ENCODE assay signal across 16 cellular contexts in genomic region chr14:35973770-35974169, GRCh38.
DNase-seq lines count a peak whose midpoint lies in the region; ATAC-seq and TF ChIP-seq lines count a peak whose summit lies in the region.
"Had no signal": no experiment of that assay in that cellular context is flagged by ENCODE, and none has a peak within 500 bp of the region (broad histone marks: within the 10 kb centered on the region; RNA-seq: fewer than 3 reads in every experiment).

No MANE protein-coding gene starts in this region.

- ATAC-seq in RWPE2 (ENCODE audit: low read depth) (0 out of 3 replicates have a peak, but pooled peaks have one; percentile 12), left colon (peak; percentile 40), HG02798 (IDR thresholded peaks at IDR 0.05; ENCODE audit: poor library complexity, unreplicated experiment) (no peak), HG02970 (IDR thresholded peaks at IDR 0.05; ENCODE audit: low FRiP score, unreplicated experiment) (no peak)
- ATAC-seq: GM23338, HCT116 had no signal

- H3K4me3 Mint-ChIP-seq in osteocyte (ENCODE audit: unreplicated experiment) = no peak overlapping the region
- H3K4me3 Mint-ChIP-seq: CD4-positive, alpha-beta memory T cell; GM23338; H9 had no signal

- no peak overlapping the region for H3K4me3 ChIP-seq in RWPE2 (ENCODE audit: severe bottlenecking)
- H3K4me3 ChIP-seq: GM23338 had no signal

- no peak overlapping the region for H3K27ac Mint-ChIP-seq in osteocyte (ENCODE audit: unreplicated experiment)
- H3K27ac Mint-ChIP-seq: CD4-positive, alpha-beta memory T cell; GM23338; H9 had no signal

- intact Hi-C loops in left colon (cut with DNase I, micrococcal nuclease) = no loop called here

- H3K9me3 ChIP-seq in RWPE2 (ENCODE audit: severe bottlenecking) = no peaks in the 10 kb centered on the region

- no peaks in the 10 kb centered on the region for H3K4me1 Mint-ChIP-seq in osteocyte (ENCODE audit: unreplicated experiment)
- H3K4me1 Mint-ChIP-seq: GM23338, H9 had no signal

- DNase-seq in LoVo (ENCODE audit: low spot score) = peak; percentile 37
- no peak for DNase-seq in RWPE2 (ENCODE audit: low spot score)
- no peak for DNase-seq in left colon
- DNase-seq in osteocyte (ENCODE audit: extremely low spot score, unreplicated experiment) = no peak
- DNase-seq: C1 segment of cervical spinal cord; Calu3; CD4-positive, alpha-beta memory T cell; COR-L47; DMS53; DMS79 treated with DMSO at 0.1 percent for 48 hours; GF-D8; H9 had no signal

- no peaks in the 10 kb centered on the region for H3K36me3 ChIP-seq in RWPE2 (ENCODE audit: low read depth)

- H3K27me3 Mint-ChIP-seq in osteocyte (ENCODE audit: unreplicated experiment) = peaks cover 12% of the 10 kb centered on the region

- no peak for TF ChIP-seq CTCF in RWPE2 (IDR thresholded peaks at IDR 0.05; ENCODE audit: poor library complexity, severe bottlenecking)
- no peak for TF ChIP-seq CTCF in osteocyte (IDR thresholded peaks at IDR 0.05)

- peaks cover 3% of the 10 kb centered on the region for H3K4me1 ChIP-seq in RWPE2 (ENCODE audit: insufficient read depth, poor library complexity, severe bottlenecking)

- peak overlapping the region; percentile 13 for H3K27ac ChIP-seq in RWPE2 (ENCODE audit: poor library complexity, severe bottlenecking)

- no peaks in the 10 kb centered on the region for H3K27me3 ChIP-seq in RWPE2 (ENCODE audit: insufficient read depth, poor library complexity, severe bottlenecking)

- no peaks in the 10 kb centered on the region for H3K36me3 Mint-ChIP-seq in osteocyte (ENCODE audit: unreplicated experiment)
- H3K36me3 Mint-ChIP-seq: CD4-positive, alpha-beta memory T cell had no signal

- H3K9me3 Mint-ChIP-seq in osteocyte (ENCODE audit: unreplicated experiment) = no peaks in the 10 kb centered on the region

Comparison
In these comparisons a context has a peak if more than half of its experiments do, and no peak if none do; other contexts are left out.
1. ATAC-seq: peak in RWPE2 (single experiment) and left colon (single experiment); none in HG02798 (single experiment) and HG02970 (single experiment).